ENCODE assay signal across 29 cellular contexts in the genomic region with DNA sequence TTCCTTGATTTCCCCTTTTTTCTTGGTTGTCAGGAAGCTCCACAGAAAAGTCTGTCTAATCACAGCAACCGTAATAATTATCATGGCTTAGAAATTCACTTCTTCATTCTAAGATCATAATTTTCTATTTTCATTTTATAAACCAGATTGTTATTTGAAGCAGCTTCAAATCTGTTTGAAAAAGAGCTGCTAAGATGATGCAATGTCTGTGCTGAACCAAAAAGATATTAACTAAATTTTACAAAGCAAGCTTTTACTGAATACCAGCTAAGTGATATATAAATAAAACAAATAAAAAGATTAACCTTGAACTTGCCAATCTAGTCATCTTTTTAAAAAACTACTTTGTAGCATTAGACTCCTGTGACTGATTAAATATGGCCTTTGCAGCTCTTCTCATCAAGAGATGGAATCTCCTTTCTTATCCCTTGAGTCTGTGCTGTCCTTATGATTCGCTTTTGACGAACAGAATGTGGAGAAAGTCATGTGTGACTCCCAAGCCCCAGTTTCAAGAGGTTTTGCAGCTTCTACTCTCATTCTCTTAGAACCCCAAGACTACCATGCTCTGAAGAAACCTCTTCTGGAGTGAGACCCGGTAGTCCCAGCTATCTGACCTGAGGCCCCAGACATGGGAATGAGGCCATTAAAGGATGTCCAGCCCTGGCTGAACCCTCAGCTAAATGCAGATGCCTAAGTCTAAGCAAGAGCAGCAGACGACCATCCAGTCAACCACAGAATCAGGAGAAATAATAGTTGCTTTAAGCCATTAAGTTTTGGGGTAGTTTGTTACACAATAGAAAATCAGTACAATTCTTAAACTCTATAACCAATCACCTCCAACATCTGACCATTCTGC. TPM values are rescaled to one million over a fixed set of nuclear protein-coding genes. Genes with fewer than 3 reads are reported as not detected.
A peak's percentile ranks its signal among the peaks of the same experiment; 100 is the strongest.
DNase-seq lines count a peak whose midpoint lies in the region; ATAC-seq and TF ChIP-seq lines count a peak whose summit lies in the region.
"Had no signal": no experiment of that assay in that cellular context is flagged by ENCODE, and none has a peak within 500 bp of the region (broad histone marks: within the 10 kb centered on the region; RNA-seq: fewer than 3 reads in every experiment).

No MANE protein-coding gene starts in this region.

- DNase-seq in Right ventricle myocardium inferior (ENCODE audit: missing footprints) (no peak), cardiac septum (ENCODE audit: low spot score) (no peak), PC-3 (no peak), left lobe of liver (ENCODE audit: low spot score) (no peak), glomerular visceral epithelial cell (ENCODE audit: extremely low spot score) (no peak)
- DNase-seq in activated naive CD8-positive, alpha-beta T cell treated with anti-CD3 and anti-CD28 coated beads for 36 hours = no peak
- DNase-seq: activated CD4-positive, CD25-positive, alpha-beta regulatory T cell treated with anti-CD3 and anti-CD28 coated beads, Interleukin-2, amount 50 U/mL, for 72 hours; activated effector memory CD4-positive, alpha-beta T cell treated with anti-CD3 and anti-CD28 coated beads, Interleukin-2, amount 50 U/mL, for 16 hours; amygdala; foreskin keratinocyte; HCEC 1CT; left colon; mesendoderm; NCI-H1436; NCI-H2081 treated with DMSO at 0.1 percent for 48 hours; NCI-H226; NCI-H774; stimulated activated naive CD4-positive, alpha-beta T cell treated with Interleukin-2 at 50 U/mL for 16 hours had no signal

- no peaks in the 10 kb centered on the region for H3K9me2 ChIP-seq in PC-3 (replicated peaks; ENCODE audit: low read length)

- no peak overlapping the region for H3K27ac ChIP-seq in PC-3 (ENCODE audit: low read length)
- H3K27ac ChIP-seq: foreskin keratinocyte, hepatocyte, KMS-11, prostate gland, RWPE1, SK-N-MC, thoracic aorta, vagina had no signal

- no peaks in the 10 kb centered on the region for H3K9me3 ChIP-seq in PC-3 (ENCODE audit: low read length)
- H3K9me3 ChIP-seq: prostate gland, thoracic aorta, vagina had no signal

- no peaks in the 10 kb centered on the region for H4K20me1 ChIP-seq in PC-3 (ENCODE audit: low read length)

- H3F3A ChIP-seq in PC-3 (ENCODE audit: low read length, unreplicated experiment) = peaks cover 3% of the 10 kb centered on the region

- TSS peak; percentile 1 for BruUV-seq in PC-3 (replicated peaks; lab: Mats Ljungman, UMichigan)

- intact Hi-C loops in Right ventricle myocardium inferior (cut with DNase I) = no loop called here
- intact Hi-C loops in cardiac septum (cut with DNase I) = no loop called here
- intact Hi-C loops in PC-3 (cut with micrococcal nuclease) = no loop called here

- TF ChIP-seq CTCF in PC-3 (conservative IDR thresholded peaks at IDR 0.05; ENCODE audit: low read depth, low read length) = no peak

- no peaks in the 10 kb centered on the region for H3K4me1 ChIP-seq in PC-3 (ENCODE audit: insufficient read depth, low read length)
- H3K4me1 ChIP-seq: foreskin keratinocyte, prostate gland, vagina had no signal

- H3K36me3 Mint-ChIP-seq in activated naive CD8-positive, alpha-beta T cell treated with anti-CD3 and anti-CD28 coated beads for 36 hours = peaks cover 69% of the 10 kb centered on the region

- ATAC-seq in Right ventricle myocardium inferior (peak; percentile 27), PC-3 (no peak), left lobe of liver (peak; percentile 30), GM21515 (IDR thresholded peaks at IDR 0.05; ENCODE audit: unreplicated experiment) (no peak), HG03571 (IDR thresholded peaks at IDR 0.05; ENCODE audit: unreplicated experiment) (no peak)
- ATAC-seq: foreskin keratinocyte, left colon had no signal

- POLR2A ChIA-PET in PC-3 (lab: Charles Lee; ENCODE audit: unreplicated experiment) = interaction anchor here (0.6 to 0.7 kb wide), 2 partner anchors 14 to 15 kb away, joined by 3 to 4 read pairs; a partner anchor contains a TSS

- H3K36me3 ChIP-seq in PC-3 (ENCODE audit: low read depth, low read length) = peaks cover 84% of the 10 kb centered on the region
- H3K36me3 ChIP-seq: prostate gland had no signal

- H3K9ac ChIP-seq in PC-3 (ENCODE audit: low read length) = no peak overlapping the region
- H3K9ac ChIP-seq: KMS-11 had no signal

- peaks cover 24% of the 10 kb centered on the region for H3K4me1 Mint-ChIP-seq in activated naive CD8-positive, alpha-beta T cell treated with anti-CD3 and anti-CD28 coated beads for 36 hours

- H2AFZ ChIP-seq in PC-3 (ENCODE audit: low read length) = no peak overlapping the region
- H2AFZ ChIP-seq: hepatocyte had no signal

- no peaks in the 10 kb centered on the region for H3K9me3 Mint-ChIP-seq in activated naive CD8-positive, alpha-beta T cell treated with anti-CD3 and anti-CD28 coated beads for 36 hours
- H3K9me3 Mint-ChIP-seq: CD14-positive monocyte; T-helper 1 cell treated with Interleukin-12 subunit alpha and Interleukin-12 subunit beta and Interleukin-4 antibody, amounts not matched to agents 30 μg/mL and 1 μg/mL, for 36 hours had no signal

- no peaks in the 10 kb centered on the region for H3K27me3 ChIP-seq in PC-3 (ENCODE audit: low read length)
- H3K27me3 ChIP-seq: foreskin keratinocyte, hepatocyte, vagina had no signal

- H3K27ac Mint-ChIP-seq in activated naive CD8-positive, alpha-beta T cell treated with anti-CD3 and anti-CD28 coated beads for 36 hours = peak overlapping the region; percentile 46
- H3K27ac Mint-ChIP-seq: T-helper 1 cell treated with Interleukin-12 subunit alpha and Interleukin-12 subunit beta and Interleukin-4 antibody, amounts not matched to agents 30 μg/mL and 1 μg/mL, for 36 hours had no signal

- H3K79me2 ChIP-seq in PC-3 (ENCODE audit: low read length) = no peaks in the 10 kb centered on the region

- no peak overlapping the region for H3K4me3 Mint-ChIP-seq in activated naive CD8-positive, alpha-beta T cell treated with anti-CD3 and anti-CD28 coated beads for 36 hours
- H3K4me3 Mint-ChIP-seq: CD14-positive monocyte; T-helper 1 cell treated with Interleukin-12 subunit alpha and Interleukin-12 subunit beta and Interleukin-4 antibody, amounts not matched to agents 30 μg/mL and 1 μg/mL, for 36 hours had no signal

- no peak overlapping the region for H3K4me2 ChIP-seq in PC-3 (ENCODE audit: low read length)
- H3K4me2 ChIP-seq: hepatocyte, KMS-11 had no signal

- no peak overlapping the region for H3K4me3 ChIP-seq in PC-3 (ENCODE audit: low read length)
- H3K4me3 ChIP-seq: hepatocyte, prostate gland, SK-N-MC, thoracic aorta, vagina had no signal

- CTCF ChIA-PET in PC-3 (lab: Charles Lee) = interaction anchor here (1.0 kb wide), 1 partner anchor 192 kb away, joined by 3 read pairs; no protein-coding TSS in a partner anchor

- H3K27me3 Mint-ChIP-seq in activated naive CD8-positive, alpha-beta T cell treated with anti-CD3 and anti-CD28 coated beads for 36 hours = no peaks in the 10 kb centered on the region

RNA-seq across cellular contexts. Expression of a gene that starts 14.4 kb away (rescaled TPM):
- total RNA-seq in Right ventricle myocardium inferior (219 TPM), cardiac septum (121 TPM), PC-3 (2014; rRNA removed) (55.2 and 66.0 TPM in 2 replicates), left lobe of liver (136 TPM)
- total RNA-seq in activated naive CD8-positive, alpha-beta T cell treated with anti-CD3 and anti-CD28 coated beads for 36 hours = 100 to 1,000 TPM; 590 to 613 TPM

Comparison
In these comparisons a context has a peak if more than half of its experiments do, and no peak if none do; other contexts are left out.
1. ATAC-seq: peak in Right ventricle myocardium inferior (single experiment) and left lobe of liver (single experiment); none in PC-3 (single experiment), GM21515 (single experiment) and HG03571 (single experiment).